Comparison of ENCODE assay signal across 9 cellular contexts in genomic region chr2:238057696-238058575, GRCh38. TPM values are rescaled to one million over a fixed set of nuclear protein-coding genes. Genes with fewer than 3 reads are reported as not detected.
DNase-seq lines count a peak whose midpoint lies in the region; ATAC-seq and TF ChIP-seq lines count a peak whose summit lies in the region.
"Not testable (repeated sequence)": the region's sequence is repeated elsewhere in the genome, so short reads cannot be mapped to it uniquely, and the experiment has no call there.
"Had no signal": no experiment of that assay in that cellular context is flagged by ENCODE, and none has a peak within 500 bp of the region (broad histone marks: within the 10 kb centered on the region; RNA-seq: fewer than 3 reads in every experiment).

No MANE protein-coding gene starts in this region.

- H2AFZ ChIP-seq in GM23338 = not testable (repeated sequence)

- H3K4me1 Mint-ChIP-seq in GM23338 = peaks cover 18% of the 10 kb centered on the region
- peaks cover 28% of the 10 kb centered on the region for H3K4me1 Mint-ChIP-seq in brain
- H3K4me1 Mint-ChIP-seq in mesothelial cell of epicardium = peaks cover 17% of the 10 kb centered on the region
- peaks cover 26% of the 10 kb centered on the region for H3K4me1 Mint-ChIP-seq in neural crest cell

- H3F3A ChIP-seq in GM23338 (replicated peaks; ENCODE audit: low read depth) = not testable (repeated sequence)

- not testable (repeated sequence) for H3K27me3 ChIP-seq in GM23338 (ENCODE audit: insufficient read depth)

- peaks cover 19% of the 10 kb centered on the region for H3K4me1 ChIP-seq in GM23338 (ENCODE audit: insufficient read depth)

- peaks cover 14% of the 10 kb centered on the region for H3K36me3 Mint-ChIP-seq in GM23338 (ENCODE audit: low read depth)
- not testable (repeated sequence) for H3K36me3 Mint-ChIP-seq in brain; mesothelial cell of epicardium; neural crest cell (ENCODE audit: low read depth)

- H3K4me2 ChIP-seq in GM23338 = not testable (repeated sequence)

- H3K27ac Mint-ChIP-seq in GM23338; mesothelial cell of epicardium; neural crest cell (ENCODE audit: unreplicated experiment): not testable (repeated sequence)
- H3K27ac Mint-ChIP-seq in brain = peak overlapping the region in 1 of 5 experiments; percentile 81

- not testable (repeated sequence) for H4K20me1 ChIP-seq in GM23338 (replicated peaks; ENCODE audit: insufficient read depth)

- ATAC-seq in GM23338 = not testable (repeated sequence)

- TF ChIP-seq CTCF in C4-2B (conservative IDR thresholded peaks at IDR 0.05); GM23338 (conservative IDR thresholded peaks at IDR 0.05; ENCODE audit: low read depth in 2 of 2); brain (conservative IDR thresholded peaks at IDR 0.05); mesothelial cell of epicardium (IDR thresholded peaks at IDR 0.05; ENCODE audit: unreplicated experiment); neural crest cell (conservative IDR thresholded peaks at IDR 0.05): not testable (repeated sequence)

- H3K27me3 Mint-ChIP-seq in GM23338 (ENCODE audit: insufficient read depth, low read depth, poor library complexity); neural crest cell (ENCODE audit: low read depth): not testable (repeated sequence)
- H3K27me3 Mint-ChIP-seq in brain = peaks cover 10% of the 10 kb centered on the region
- H3K27me3 Mint-ChIP-seq in mesothelial cell of epicardium (ENCODE audit: low read depth) = peaks cover 14% of the 10 kb centered on the region

- H3K4me3 Mint-ChIP-seq in GM23338 = not testable (repeated sequence)
- H3K4me3 Mint-ChIP-seq in brain (peak overlapping the region in 4 of 5 experiments; percentile 19 to 80 (median 54)), mesothelial cell of epicardium (peak overlapping the region; percentile 36), neural crest cell (peak overlapping the region; percentile 67)

- peaks cover 16% of the 10 kb centered on the region for H3K9me3 Mint-ChIP-seq in GM23338
- H3K9me3 Mint-ChIP-seq in brain, mesothelial cell of epicardium, neural crest cell: not testable (repeated sequence)

- not testable (repeated sequence) for H3K4me3 ChIP-seq in GM23338

- peaks cover 25% of the 10 kb centered on the region for H3K79me2 ChIP-seq in GM23338 (replicated peaks; ENCODE audit: insufficient read depth)

- H3K36me3 ChIP-seq in GM23338 (ENCODE audit: insufficient read depth) = not testable (repeated sequence)

- H3K27ac ChIP-seq in C4-2B = peak overlapping the region; percentile 8; the same call in 1 of the 2 replicates
- not testable (repeated sequence) for H3K27ac ChIP-seq in GM23338 (ENCODE audit: low read depth)

- DNase-seq in GM23338 (ENCODE audit: low spot score) (peak; percentile 25), NCI-H146 (lab: John Stamatoyannopoulos, UW) (peak; percentile 31)
- DNase-seq in activated CD8-positive, alpha-beta memory T cell treated with anti-CD3 and anti-CD28 coated beads for 24 hours = peak; percentile 56
- DNase-seq in mesothelial cell of epicardium (ENCODE audit: low spot score in 2 of 2, unreplicated experiment in 2 of 2); neural crest cell (ENCODE audit: low read depth, low spot score): not testable (repeated sequence)

- not testable (repeated sequence) for H3K9me2 ChIP-seq in GM23338 (ENCODE audit: insufficient read depth)

RNA-seq across cellular contexts. Expression of gene SCLY, which starts 2.9 kb away (rescaled TPM):
- 68.9 and 80.3 TPM in 2 replicates for total RNA-seq in GM23338 (2014; rRNA removed; shearing (Covaris generic))
- polyA plus RNA-seq in GM23338 (2016; fragmentation: Nextera tagmentation; extraction: Ambion mirVana) (57.2 and 61.1 TPM in 2 replicates), brain (ENCODE audit: insufficient read depth, low read depth, low replicate concordance) (31.5 TPM)
- total RNA-seq in mesothelial cell of epicardium (19.9 to 21.5 TPM (median 20.4 TPM) in 3 replicates), neural crest cell (46.1 and 49.8 TPM in 2 replicates)

RNA-seq across cellular contexts. Expression of gene ESPNL, which starts 42.2 kb away (rescaled TPM):
- total RNA-seq in GM23338 (2014; rRNA removed; shearing (Covaris generic)) = 3.1 and 4.3 TPM in 2 replicates
- polyA plus RNA-seq in GM23338 (2016; fragmentation: Nextera tagmentation; extraction: Ambion mirVana) = 0.44 and 0.71 TPM in 2 replicates
- polyA plus RNA-seq in brain (ENCODE audit: insufficient read depth, low read depth, low replicate concordance) = 6.6 TPM
- total RNA-seq in mesothelial cell of epicardium = 0.29 to 0.75 TPM (median 0.38 TPM) in 3 replicates
- total RNA-seq in neural crest cell = 0.16 and 0.40 TPM in 2 replicates
- total RNA-seq: Caco-2; CD8-positive, alpha-beta T cell had no signal
